ENCODE assay signal across 9 cellular contexts in the genomic region with DNA sequence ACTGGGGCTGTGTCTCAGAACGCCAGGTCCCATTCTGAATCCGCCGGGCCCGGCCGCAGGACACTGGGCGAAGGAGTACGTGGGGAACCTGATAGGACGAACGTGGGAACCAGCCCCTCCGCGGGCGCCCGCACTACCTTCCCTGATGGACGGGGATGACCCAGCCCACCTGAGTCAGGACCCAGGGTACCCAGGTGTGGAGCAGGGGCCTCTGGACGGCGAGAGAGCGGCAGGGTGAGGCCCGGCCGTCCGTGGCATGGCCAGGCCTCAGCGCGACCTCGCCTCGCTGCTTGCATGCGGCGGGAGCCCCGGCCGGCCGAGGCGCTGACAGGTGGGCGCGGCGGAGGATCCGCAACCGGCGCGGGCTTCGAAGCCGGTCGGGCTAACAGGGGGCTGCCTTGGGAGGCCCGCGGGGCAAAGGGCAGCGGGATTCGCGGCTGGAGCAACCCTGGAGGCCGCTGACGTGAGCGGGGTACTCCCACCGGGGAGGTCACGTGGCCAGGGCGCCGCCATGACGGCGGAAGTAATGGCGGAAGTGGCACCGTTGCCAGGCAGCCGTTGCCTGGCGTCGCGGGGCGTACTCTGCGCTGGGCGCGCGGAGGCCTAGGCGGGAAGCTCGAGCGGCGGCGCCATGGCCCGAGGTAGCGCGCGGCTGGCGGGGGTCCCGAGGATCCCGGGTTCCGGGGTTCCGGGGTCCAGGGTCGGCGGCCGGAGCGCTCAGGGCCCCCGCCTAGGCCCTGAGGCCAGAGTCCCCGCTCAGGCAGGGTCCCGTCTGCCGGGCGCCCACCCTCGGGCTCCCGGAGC. TPM values are rescaled to one million over a fixed set of nuclear protein-coding genes. Genes with fewer than 3 reads are reported as not detected.
DNase-seq lines count a peak whose midpoint lies in the region; ATAC-seq, FAIRE-seq and TF ChIP-seq lines count a peak whose summit lies in the region.
"Had no signal": no experiment of that assay in that cellular context is flagged by ENCODE, and none has a peak within 500 bp of the region (broad histone marks: within the 10 kb centered on the region; RNA-seq: fewer than 3 reads in every experiment).

A gene (plus strand): TSS at position 580 of the 804 bp plus-strand sequence. CDS start 52 bp downstream, at position 632.

- peak within 1 kb of the TSS; percentile 71 to 79 (median 71) for H3K4me3 ChIP-seq in HepG2 (replicated peaks in 1 of 3; ENCODE audit: insufficient read depth in 1 of 3, low read depth in 2 of 3, low read length in 3 of 3)

- peaks cover 79% of the 10 kb centered on the region for H3K4me1 ChIP-seq in HepG2 (ENCODE audit: insufficient read depth, low read length)

- H3K27me3 ChIP-seq in HepG2 (ENCODE audit: control insufficient read depth in 1 of 2, insufficient read depth in 2 of 2, low read length in 2 of 2): no peaks in the 10 kb centered on the region

- TF ChIP-seq RAD21 in HepG2 (CRISPR knock-in tag; IDR thresholded peaks at IDR 0.05): peak; percentile 54; the same call in 1 of the 2 replicates

- ATAC-seq in GM19438 (IDR thresholded peaks at IDR 0.05; ENCODE audit: low read depth, unreplicated experiment): peak; percentile 73
- ATAC-seq in HG03565 (IDR thresholded peaks at IDR 0.05; ENCODE audit: unreplicated experiment): peak; percentile 76
- ATAC-seq in HepG2: peak; percentile 73

- H2AFZ ChIP-seq in HepG2 (ENCODE audit: low read length): no peak within 1 kb of the TSS

- no CpG with 5 or more reads among the region's 90 CpGs for WGBS in HepG2 (ENCODE audit: low lambda C conversion rate)

- peak within 1 kb of the TSS; percentile 93 for H3K27ac ChIP-seq in HepG2 (ENCODE audit: extremely low read length, insufficient read depth, low read length)

- TF ChIP-seq POLR2A in HepG2 (IDR thresholded peaks at IDR 0.05; ENCODE audit: insufficient read depth in 1 of 2, low read depth in 2 of 2, low read length in 2 of 2): peak; percentile 61 to 74

- POLR2A ChIA-PET in HepG2 (lab: Yijun Ruan, JAX): interaction anchor here (0.7 to 2.4 kb wide), 10 partner anchors 9 to 147 kb away, joined by 3 to 15 read pairs (median 6); a partner anchor contains a TSS

- 0 out of 4 replicates have a peak, but pooled peaks of 1 of the 2 experiments have one; percentile 42 for TF ChIP-seq EP300 in HepG2 (IDR thresholded peaks at IDR 0.05; ENCODE audit: low read depth in 2 of 2, low read length in 2 of 2)
- peak; percentile 27; the same call in 1 of the 2 replicates for TF ChIP-seq EP300 in HepG2 (CRISPR knock-in tag; IDR thresholded peaks at IDR 0.05; ENCODE audit: borderline replicate concordance)

- H4K20me1 ChIP-seq in HepG2 (ENCODE audit: insufficient read depth, low read length): peaks cover 4% of the 10 kb centered on the region; the same call in 1 of the 2 replicates

- peak within 1 kb of the TSS; percentile 91 for H3K9ac ChIP-seq in HepG2 (ENCODE audit: insufficient read depth, low read depth, low read length)

- H3K4me2 ChIP-seq in HepG2 (ENCODE audit: low read depth, low read length): peak within 1 kb of the TSS; percentile 83

- in situ Hi-C loops in HepG2 (cut with HindIII; ENCODE audit: extremely low pct_ligation_motif_present, low pct_unique_long_range_greater_than_20kb): no loop called here

- peak; percentile 47 to 93 (median 84) for DNase-seq in C1 segment of cervical spinal cord (lab: John Stamatoyannopoulos, UW)
- DNase-seq in NCI-H748 treated with DMSO at 0.1 percent for 48 hours (lab: John Stamatoyannopoulos, UW): peak; percentile 39
- DNase-seq in activated CD4-positive, alpha-beta T cell treated with anti-CD3 and anti-CD28 coated beads, Interleukin-2, amount 50 U/mL, for 4 hours: peak; percentile 90 to 91
- DNase-seq in dermis blood vessel endothelial cell: peak; percentile 93
- DNase-seq in HepG2 (ENCODE audit: low spot score): peak; percentile 91
- peak; percentile 91 for DNase-seq in stimulated activated CD4-positive, alpha-beta T cell treated with anti-CD3 and anti-CD28 coated beads, Interleukin-2, amount 100 ng/mL, for 4 hours (ENCODE audit: low read depth)

- CTCF ChIA-PET in HepG2 (lab: Yijun Ruan, JAX; ENCODE audit: low intra/inter-chr PET ratio, low total read pairs): no interaction called here

- FAIRE-seq in HepG2 (lab: Jason Lieb, UNC): peak; percentile 69
- FAIRE-seq: endometrium had no signal

- H3K36me3 ChIP-seq in HepG2 (replicated peaks in 1 of 2; ENCODE audit: control insufficient read depth in 1 of 2, insufficient read depth in 2 of 2, low read length in 2 of 2): no peaks in the 10 kb centered on the region

- intact Hi-C loops in HepG2 (cut with micrococcal nuclease; ENCODE audit: unreplicated experiment): loop anchor here (10.0 kb wide), 1 partner anchor 64 kb away; no protein-coding TSS in a partner anchor

- no peaks in the 10 kb centered on the region for H3K9me3 ChIP-seq in HepG2 (ENCODE audit: low read length)

- no TSS peak for BruUV-seq in HepG2 (replicated peaks; lab: Mats Ljungman, UMichigan)

- H3K79me2 ChIP-seq in HepG2 (ENCODE audit: insufficient read depth, low read length): peaks cover 18% of the 10 kb centered on the region

- TF ChIP-seq CTCF in HepG2 (CRISPR knock-in tag; IDR thresholded peaks at IDR 0.05): peak; percentile 29; the same call in 1 of the 2 replicates

TF ChIP-seq in HepG2, 621 proteins besides CTCF, POLR2A, EP300 and RAD21 (continues in another document):
- TF ChIP-seq NFKBIZ (CRISPR knock-in tag; IDR thresholded peaks at IDR 0.05) (0 out of 2 replicates have a peak, but pooled peaks have one; percentile 34), PRMT3 (CRISPR knock-in tag; IDR thresholded peaks at IDR 0.05; ENCODE audit: borderline replicate concordance, low read depth) (no peak; the same call in 1 of the 2 replicates), ZFP37 (CRISPR knock-in tag; IDR thresholded peaks at IDR 0.05; ENCODE audit: borderline replicate concordance) (no peak), AGO1 (IDR thresholded peaks at IDR 0.05; ENCODE audit: low read depth, low read length, poor library complexity, severe bottlenecking) (peak; percentile 97), CC2D1A (CRISPR knock-in tag; IDR thresholded peaks at IDR 0.05) (no peak), KLF6 (CRISPR knock-in tag; IDR thresholded peaks at IDR 0.05) (peak; percentile 36; the same call in 1 of the 2 replicates), FOSL1 (CRISPR knock-in tag; IDR thresholded peaks at IDR 0.05; ENCODE audit: borderline replicate concordance) (no peak), MTF2 (CRISPR knock-in tag; IDR thresholded peaks at IDR 0.05; ENCODE audit: borderline replicate concordance) (no peak; the same call in 1 of the 2 replicates)
- TF ChIP-seq, protein P1, sequence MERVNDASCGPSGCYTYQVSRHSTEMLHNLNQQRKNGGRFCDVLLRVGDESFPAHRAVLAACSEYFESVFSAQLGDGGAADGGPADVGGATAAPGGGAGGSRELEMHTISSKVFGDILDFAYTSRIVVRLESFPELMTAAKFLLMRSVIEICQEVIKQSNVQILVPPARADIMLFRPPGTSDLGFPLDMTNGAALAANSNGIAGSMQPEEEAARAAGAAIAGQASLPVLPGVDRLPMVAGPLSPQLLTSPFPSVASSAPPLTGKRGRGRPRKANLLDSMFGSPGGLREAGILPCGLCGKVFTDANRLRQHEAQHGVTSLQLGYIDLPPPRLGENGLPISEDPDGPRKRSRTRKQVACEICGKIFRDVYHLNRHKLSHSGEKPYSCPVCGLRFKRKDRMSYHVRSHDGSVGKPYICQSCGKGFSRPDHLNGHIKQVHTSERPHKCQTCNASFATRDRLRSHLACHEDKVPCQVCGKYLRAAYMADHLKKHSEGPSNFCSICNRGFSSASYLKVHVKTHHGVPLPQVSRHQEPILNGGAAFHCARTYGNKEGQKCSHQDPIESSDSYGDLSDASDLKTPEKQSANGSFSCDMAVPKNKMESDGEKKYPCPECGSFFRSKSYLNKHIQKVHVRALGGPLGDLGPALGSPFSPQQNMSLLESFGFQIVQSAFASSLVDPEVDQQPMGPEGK (CRISPR knock-in tag; IDR thresholded peaks at IDR 0.05): peak; percentile 83
- TF ChIP-seq, protein P2, sequence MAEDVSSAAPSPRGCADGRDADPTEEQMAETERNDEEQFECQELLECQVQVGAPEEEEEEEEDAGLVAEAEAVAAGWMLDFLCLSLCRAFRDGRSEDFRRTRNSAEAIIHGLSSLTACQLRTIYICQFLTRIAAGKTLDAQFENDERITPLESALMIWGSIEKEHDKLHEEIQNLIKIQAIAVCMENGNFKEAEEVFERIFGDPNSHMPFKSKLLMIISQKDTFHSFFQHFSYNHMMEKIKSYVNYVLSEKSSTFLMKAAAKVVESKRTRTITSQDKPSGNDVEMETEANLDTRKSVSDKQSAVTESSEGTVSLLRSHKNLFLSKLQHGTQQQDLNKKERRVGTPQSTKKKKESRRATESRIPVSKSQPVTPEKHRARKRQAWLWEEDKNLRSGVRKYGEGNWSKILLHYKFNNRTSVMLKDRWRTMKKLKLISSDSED (CRISPR knock-in tag; IDR thresholded peaks at IDR 0.05): no peak

RNA-seq across cellular contexts. Expression of the gene that starts here (rescaled TPM):
- total RNA-seq in dermis blood vessel endothelial cell (10.7 and 15.1 TPM in 2 replicates), HepG2 (2016; rRNA removed; fragmentation: Illumina TruSeq; extraction: Trizol) (10.2 and 28.9 TPM in 2 replicates)
- 8.3 and 8.4 TPM in 2 replicates for total RNA-seq in HepG2 (2016; cell fraction: cytosol; rRNA removed; fragmentation: Illumina TruSeq; extraction: Trizol; ENCODE audit: low read depth)
- total RNA-seq in HepG2 (2016; cell fraction: insoluble cytoplasmic fraction; rRNA removed; fragmentation: Illumina TruSeq; extraction: Trizol): 10.2 and 31.3 TPM in 2 replicates
- 9.7 and 10.7 TPM in 2 replicates for total RNA-seq in HepG2 (2016; cell fraction: membrane; rRNA removed; fragmentation: Illumina TruSeq; extraction: Trizol)
- total RNA-seq in HepG2 (2016; cell fraction: nucleus; rRNA removed; fragmentation: Illumina TruSeq; extraction: Trizol): 40.6 and 49.4 TPM in 2 replicates
- polyA plus RNA-seq in HepG2 (2011; rRNA removed): 11.1 and 14.9 TPM in 2 replicates
- polyA plus RNA-seq in HepG2 (2011; cell fraction: cytosol; rRNA removed): 3.4 and 7.3 TPM in 2 replicates
- polyA plus RNA-seq in HepG2 (2011; cell fraction: nucleus; rRNA removed): 165 and 272 TPM in 2 replicates
- polyA plus RNA-seq in HepG2 (2012): 8.4 and 11.0 TPM in 2 replicates
- 2.6 and 2.7 TPM in 2 replicates for polyA plus RNA-seq in HepG2 (2016; cell fraction: cytosol; fragmentation: Illumina TruSeq; extraction: Trizol; ENCODE audit: low read depth)
- polyA plus RNA-seq in HepG2 (2016; cell fraction: insoluble cytoplasmic fraction; fragmentation: Illumina TruSeq; extraction: Trizol; ENCODE audit: low read depth): 9.7 and 12.6 TPM in 2 replicates
- polyA plus RNA-seq in HepG2 (2016; cell fraction: membrane; fragmentation: Illumina TruSeq; extraction: Trizol; ENCODE audit: low read depth): 5.3 TPM in 2 replicates
- 127 and 129 TPM in 2 replicates for polyA plus RNA-seq in HepG2 (2016; cell fraction: nucleus; fragmentation: Illumina TruSeq; extraction: Trizol; ENCODE audit: insufficient read depth, low read depth)
- 12.2 and 29.3 TPM in 2 replicates for polyA minus RNA-seq in HepG2 (2011; rRNA and poly(A)+ RNA removed; ENCODE audit: low replicate concordance)
- polyA minus RNA-seq in HepG2 (2011; cell fraction: cytosol; rRNA and poly(A)+ RNA removed): 3.2 and 14.2 TPM in 2 replicates
- 15.8 and 22.4 TPM in 2 replicates for polyA minus RNA-seq in HepG2 (2011; cell fraction: nucleus; rRNA and poly(A)+ RNA removed)

Comparison
In these comparisons a context has a peak if more than half of its experiments do, and no peak if none do; other contexts are left out.
1. Peak in every context shown above with its lines: DNase-seq, ATAC-seq, H3K4me3 ChIP-seq and H3K27ac ChIP-seq.
2. DNase-seq: peak in every context shown above with its lines; median percentile 93 in dermis blood vessel endothelial cell; 91 in HepG2; 91 in stimulated activated CD4-positive, alpha-beta T cell treated with anti-CD3 and anti-CD28 coated beads, Interleukin-2, amount 100 ng/mL, for 4 hours; 90 in activated CD4-positive, alpha-beta T cell treated with anti-CD3 and anti-CD28 coated beads, Interleukin-2, amount 50 U/mL, for 4 hours; 84 in C1 segment of cervical spinal cord; 39 in NCI-H748 treated with DMSO at 0.1 percent for 48 hours.